ENCODE assay signal across 9 cellular contexts in genomic region chr4:61202100-61202637, GRCh38. TPM values are rescaled to one million over a fixed set of nuclear protein-coding genes. Genes with fewer than 3 reads are reported as not detected.
DNase-seq lines count a peak whose midpoint lies in the region; ATAC-seq and TF ChIP-seq lines count a peak whose summit lies in the region.
"Had no signal": no experiment of that assay in that cellular context is flagged by ENCODE, and none has a peak within 500 bp of the region (broad histone marks: within the 10 kb centered on the region; RNA-seq: fewer than 3 reads in every experiment).

No MANE protein-coding gene starts in this region.

- H3K4me2 ChIP-seq in GM23338 (peak overlapping the region; percentile 93), hepatocyte (peak overlapping the region; percentile 87)

- no peak overlapping the region for H3K27ac ChIP-seq in GM23338 (ENCODE audit: low read depth)
- H3K27ac ChIP-seq in hepatocyte: peak overlapping the region; percentile 77
- peak overlapping the region in 2 of 4 donors; percentile 41 to 43 for H3K27ac ChIP-seq in sigmoid colon

- H3K27ac Mint-ChIP-seq in GM23338: no peak overlapping the region
- H3K27ac Mint-ChIP-seq in effector memory CD8-positive, alpha-beta T cell: no peak overlapping the region

- intact Hi-C loops in sigmoid colon (cut with DNase I): no loop called here

- H2AFZ ChIP-seq in GM23338 (peak overlapping the region; percentile 80), hepatocyte (peak overlapping the region; percentile 87)

- H4K20me1 ChIP-seq in GM23338 (replicated peaks; ENCODE audit: insufficient read depth) (peaks cover 8% of the 10 kb centered on the region; the same call in 1 of the 2 replicates), hepatocyte (ENCODE audit: insufficient read depth, poor library complexity, severe bottlenecking) (peaks cover 9% of the 10 kb centered on the region)

- no peaks in the 10 kb centered on the region for H3K36me3 ChIP-seq in GM23338 (ENCODE audit: insufficient read depth)
- no peaks in the 10 kb centered on the region for H3K36me3 ChIP-seq in adipocyte (ENCODE audit: control insufficient read depth, insufficient read depth, low read length, severe bottlenecking)
- no peaks in the 10 kb centered on the region for H3K36me3 ChIP-seq in hepatocyte (replicated peaks; ENCODE audit: insufficient read depth, low read depth)
- no peaks in the 10 kb centered on the region for H3K36me3 ChIP-seq in sigmoid colon

- H3F3A ChIP-seq in GM23338 (replicated peaks; ENCODE audit: low read depth): no peaks in the 10 kb centered on the region; the same call in 1 of the 2 replicates

- peak; percentile 22 for ATAC-seq in GM23338
- no peak for ATAC-seq in effector memory CD8-positive, alpha-beta T cell (replicated peaks)

- TF ChIP-seq EP300 in sigmoid colon (IDR thresholded peaks at IDR 0.05): no peak

- no peaks in the 10 kb centered on the region for H3K9me2 ChIP-seq in GM23338 (ENCODE audit: insufficient read depth)
- H3K9me2 ChIP-seq in hepatocyte (replicated peaks; ENCODE audit: insufficient read depth): no peaks in the 10 kb centered on the region

- no peaks in the 10 kb centered on the region for H3K9me3 ChIP-seq in adipocyte (ENCODE audit: control insufficient read depth, low read length)
- no peaks in the 10 kb centered on the region for H3K9me3 ChIP-seq in hepatocyte (ENCODE audit: low read depth)
- H3K9me3 ChIP-seq in sigmoid colon: no peaks in the 10 kb centered on the region

- H3K79me2 ChIP-seq in GM23338 (replicated peaks; ENCODE audit: insufficient read depth) (peaks cover 58% of the 10 kb centered on the region), hepatocyte (peaks cover 55% of the 10 kb centered on the region)

- 2% methylated on average over 28 of the region's 40 CpGs for WGBS in hepatocyte (ENCODE audit: low lambda C conversion rate, missing lambda C conversion rate)
- WGBS in sigmoid colon, 2 donors: 3 to 11% methylated on average over 40 of the region's 40 CpGs

- peak; percentile 61 for DNase-seq in GM23338 (ENCODE audit: low spot score)
- DNase-seq in adipocyte (ENCODE audit: low read depth): peak; percentile 42
- DNase-seq in hepatocyte (ENCODE audit: low spot score): no peak
- peak; percentile 57 for DNase-seq in sigmoid colon
- no peak for DNase-seq in HCEC 1CT
- DNase-seq in activated gamma-delta T cell (lab: John Stamatoyannopoulos, UW): no peak
- no peak for DNase-seq in effector memory CD8-positive, alpha-beta T cell
- DNase-seq in NCI-H1694 (lab: John Stamatoyannopoulos, UW): no peak
- DNase-seq: stimulated activated CD4-positive, alpha-beta T cell treated with anti-CD3 and anti-CD28 coated beads, Interleukin-2, amount 100 ng/mL, for 48 hours had no signal

- H3K4me3 Mint-ChIP-seq in GM23338: peak overlapping the region; percentile 95
- H3K4me3 Mint-ChIP-seq in effector memory CD8-positive, alpha-beta T cell: no peak overlapping the region

- H3K9me3 Mint-ChIP-seq in GM23338: no peaks in the 10 kb centered on the region
- peaks cover 6 to 11% of the 10 kb centered on the region in 2 donors for H3K9me3 Mint-ChIP-seq in effector memory CD8-positive, alpha-beta T cell

- H3K27me3 Mint-ChIP-seq in GM23338 (ENCODE audit: insufficient read depth, low read depth, poor library complexity): peaks cover 44% of the 10 kb centered on the region
- peaks cover 14 to 46% of the 10 kb centered on the region in 2 donors for H3K27me3 Mint-ChIP-seq in effector memory CD8-positive, alpha-beta T cell

- no peak for TF ChIP-seq POLR2A in sigmoid colon (IDR thresholded peaks at IDR 0.05)

- peaks cover 5% of the 10 kb centered on the region; the same call in 2 of the 3 replicates for H3K36me3 Mint-ChIP-seq in GM23338 (ENCODE audit: low read depth)
- peaks cover 3% of the 10 kb centered on the region for H3K36me3 Mint-ChIP-seq in effector memory CD8-positive, alpha-beta T cell (ENCODE audit: insufficient read depth)

- peaks cover 50% of the 10 kb centered on the region for H3K27me3 ChIP-seq in GM23338 (ENCODE audit: insufficient read depth)
- H3K27me3 ChIP-seq in adipocyte (replicated peaks; ENCODE audit: control insufficient read depth, insufficient read depth, low read length): peaks cover 35% of the 10 kb centered on the region
- H3K27me3 ChIP-seq in hepatocyte: peaks cover 40% of the 10 kb centered on the region
- H3K27me3 ChIP-seq in sigmoid colon: peaks cover 17 to 54% (median 22%) of the 10 kb centered on the region in 3 donors

- H3K4me3 ChIP-seq in GM23338 (peak overlapping the region; percentile 82), adipocyte (ENCODE audit: low read length) (no peak overlapping the region), hepatocyte (peak overlapping the region; percentile 92), sigmoid colon (peak overlapping the region; percentile 37 to 55 (median 50))

- TF ChIP-seq CTCF in GM23338 (conservative IDR thresholded peaks at IDR 0.05; ENCODE audit: low read depth in 2 of 2): no peak
- TF ChIP-seq CTCF in hepatocyte (IDR thresholded peaks at IDR 0.05; ENCODE audit: poor library complexity): no peak
- no peak for TF ChIP-seq CTCF in sigmoid colon (IDR thresholded peaks at IDR 0.05)

- H3K9ac ChIP-seq in adipocyte (ENCODE audit: low read length): no peak overlapping the region

- H3K4me1 ChIP-seq in GM23338 (ENCODE audit: insufficient read depth) (peaks cover 39% of the 10 kb centered on the region), adipocyte (ENCODE audit: control insufficient read depth, insufficient read depth, low read length) (peaks cover 3% of the 10 kb centered on the region), hepatocyte (ENCODE audit: insufficient read depth) (no peaks in the 10 kb centered on the region), sigmoid colon (peaks cover 0 to 34% (median 25%) of the 10 kb centered on the region in 4 donors)

- peaks cover 36% of the 10 kb centered on the region for H3K4me1 Mint-ChIP-seq in GM23338
- H3K4me1 Mint-ChIP-seq in effector memory CD8-positive, alpha-beta T cell (ENCODE audit: low read depth in 2 of 2): peaks cover 0 to 1% of the 10 kb centered on the region in 2 donors

TF ChIP-seq in GM23338, 12 proteins besides CTCF, POLR2A, EP300 and RAD21:
- TF ChIP-seq EZH2 (IDR thresholded peaks at IDR 0.05; ENCODE audit: low read depth, unreplicated experiment) (no peak), NANOG (IDR thresholded peaks at IDR 0.05; ENCODE audit: borderline replicate concordance) (no peak), REST (IDR thresholded peaks at IDR 0.05; ENCODE audit: unreplicated experiment) (no peak), ZNF331 (CRISPR knock-in tag; IDR thresholded peaks at IDR 0.05; ENCODE audit: low read depth) (no peak)

RNA-seq across cellular contexts. Expression of gene ADGRL3, which starts 2.0 kb away (rescaled TPM):
- 15.2 and 16.5 TPM in 2 replicates for total RNA-seq in GM23338 (2014; rRNA removed; shearing (Covaris generic))
- polyA plus RNA-seq in GM23338 (2016; fragmentation: Nextera tagmentation; extraction: Ambion mirVana): 9.0 and 9.7 TPM in 2 replicates
- total RNA-seq in hepatocyte: 21.2 and 22.7 TPM in 2 replicates
- 3.9 and 4.4 TPM in 2 replicates for polyA plus RNA-seq in hepatocyte
- 10 to 100 TPM in 1 of 4 donors, 1 to 10 TPM in 3; 5.4 to 11.9 (median 7.9) TPM for total RNA-seq in sigmoid colon
- under 1 TPM; under 0.01 to 0.99 (median 0.23) TPM for polyA plus RNA-seq in sigmoid colon

Comparison
In these comparisons a context has a peak if more than half of its experiments do, and no peak if none do; other contexts are left out.
1. DNase-seq: peak in GM23338 (single experiment), adipocyte (single experiment) and sigmoid colon (single experiment); none in hepatocyte (single experiment), HCEC 1CT (single experiment), activated gamma-delta T cell (single experiment), effector memory CD8-positive, alpha-beta T cell (0 of 3) and NCI-H1694 (single experiment).